In the genomic region with DNA sequence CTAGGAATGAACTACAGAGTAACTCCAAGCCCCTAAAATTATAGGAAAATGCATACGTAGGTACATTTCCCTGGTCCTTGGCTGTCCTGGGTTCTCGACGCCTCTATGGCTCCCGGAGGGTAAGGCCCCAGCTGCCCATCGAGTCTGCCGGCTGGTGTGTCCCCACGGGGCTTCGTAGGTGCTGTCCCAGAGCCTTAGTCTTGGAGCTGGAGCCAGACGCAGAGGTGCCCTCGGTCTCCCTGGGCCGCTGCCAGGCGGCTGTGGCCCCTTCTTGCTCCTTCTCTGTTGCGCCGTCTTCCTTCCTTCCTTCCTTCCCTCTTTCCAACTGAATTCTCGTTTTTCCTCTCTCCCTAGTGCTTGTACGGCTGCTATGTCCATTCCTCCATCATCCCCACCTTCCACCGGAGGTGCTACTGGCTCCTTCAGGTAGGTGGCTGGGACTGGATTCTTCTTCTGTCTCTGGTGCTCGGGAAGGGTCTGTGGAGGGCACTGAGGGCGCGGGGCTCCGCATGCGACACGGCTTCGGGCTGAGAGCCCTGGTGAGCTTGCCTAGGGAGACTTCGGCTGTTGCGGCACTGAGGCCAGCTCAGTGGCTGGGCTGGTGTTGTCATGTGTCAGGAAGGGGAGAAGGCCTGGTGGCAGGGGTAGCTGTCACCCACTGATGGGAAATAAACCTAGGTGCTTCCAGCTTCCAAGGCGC, we compare ENCODE assay signal across 16 cellular contexts.
"Had no signal": no experiment of that assay in that cellular context is flagged by ENCODE, and none has a peak within 500 bp of the region (broad histone marks: within the 10 kb centered on the region; RNA-seq: fewer than 3 reads in every experiment).

No MANE protein-coding gene starts in this region.

- H3K9me3 ChIP-seq: esophagus muscularis mucosa, gastroesophageal sphincter, heart left ventricle, left lung, lower lobe of right lung had no signal

- H3K4me3 ChIP-seq: coronary artery, dorsolateral prefrontal cortex, esophagus muscularis mucosa, gastroesophageal sphincter, heart left ventricle, left lung, lower lobe of right lung had no signal

- H3K27me3 ChIP-seq: dorsolateral prefrontal cortex, esophagus muscularis mucosa, foreskin keratinocyte, gastroesophageal sphincter, heart left ventricle, left lung had no signal

- H3K27ac ChIP-seq: coronary artery, dorsolateral prefrontal cortex, esophagus muscularis mucosa, foreskin keratinocyte, gastroesophageal sphincter, heart left ventricle, left lung, lower lobe of right lung had no signal

- DNase-seq: dermis blood vessel endothelial cell; dorsolateral prefrontal cortex; effector CD4-positive, alpha-beta T cell; effector memory CD4-positive, alpha-beta T cell; foreskin keratinocyte; heart left ventricle; hippocampal formation; left cardiac atrium; left ventricle myocardium superior; lower lobe of right lung; mesendoderm; midbrain had no signal

- H3K36me3 ChIP-seq: esophagus muscularis mucosa, gastroesophageal sphincter, heart left ventricle, left lung, lower lobe of right lung had no signal

- ATAC-seq: foreskin keratinocyte, gastroesophageal sphincter, heart left ventricle, left cardiac atrium, left lung, left ventricle myocardium superior, lower lobe of right lung had no signal
